In genomic region chr19:48965806-48966540, GRCh38 we compare ENCODE assay signal across 9 cellular contexts. TPM values are rescaled to one million over a fixed set of nuclear protein-coding genes. Genes with fewer than 3 reads are reported as not detected.
DNase-seq lines count a peak whose midpoint lies in the region; ATAC-seq and TF ChIP-seq lines count a peak whose summit lies in the region.
"Had no signal": no experiment of that assay in that cellular context is flagged by ENCODE, and none has a peak within 500 bp of the region (broad histone marks: within the 10 kb centered on the region; RNA-seq: fewer than 3 reads in every experiment).

No MANE protein-coding gene starts in this region.

- H4K20me1 ChIP-seq in HCT116 (ENCODE audit: insufficient read depth) = peaks cover 9% of the 10 kb centered on the region; the same call in 1 of the 2 replicates

- peaks cover 3 to 26% of the 10 kb centered on the region in 2 experiments; a peak in 3 of 4 replicates for H3K36me3 ChIP-seq in HCT116 (ENCODE audit: control insufficient read depth in 1 of 2, insufficient read depth in 2 of 2, low read length in 2 of 2)
- peaks cover 0 to 40% of the 10 kb centered on the region in 2 donors for H3K36me3 ChIP-seq in psoas muscle (ENCODE audit: insufficient read depth in 1 of 2, low read depth in 1 of 2)
- no peaks in the 10 kb centered on the region for H3K36me3 ChIP-seq in uterus

- CTCF ChIA-PET in HCT116 (lab: Charles Lee) = interaction anchor here (0.6 to 1.3 kb wide), 2 partner anchors 171 to 178 kb away, joined by 3 read pairs; no protein-coding TSS in a partner anchor

- no peak for TF ChIP-seq RAD21 in HCT116 (IDR thresholded peaks at IDR 0.05; ENCODE audit: low read depth)

- H3K4me3 ChIP-seq in HCT116 (replicated peaks in 1 of 2; ENCODE audit: low read depth in 1 of 2, low read length in 2 of 2) (peak overlapping the region; percentile 73 to 84), psoas muscle (peak overlapping the region; percentile 94), uterus (peak overlapping the region; percentile 77 to 81)

- H3K27ac ChIP-seq in HCT116 (ENCODE audit: low read depth, low read length) = peak overlapping the region; percentile 75
- peak overlapping the region; percentile 96 for H3K27ac ChIP-seq in angular gyrus (ENCODE audit: low read depth, low read length)
- H3K27ac ChIP-seq in psoas muscle = peak overlapping the region; percentile 89
- H3K27ac ChIP-seq in uterus = peak overlapping the region; percentile 97 to 99

- BruUV-seq in HCT116 (replicated peaks; lab: Mats Ljungman, UMichigan) = TSS peak; percentile 85

- RAD21 ChIA-PET in HCT116 (lab: Charles Lee; ENCODE audit: low non-redundant PET in 1 of 2, low total read pairs in 2 of 2, uncharacterized antibody in 2 of 2, unreplicated experiment in 2 of 2) = no interaction called here

- H2AFZ ChIP-seq in HCT116 (ENCODE audit: low read depth, low read length, poor library complexity, severe bottlenecking) = no peak overlapping the region

- TF ChIP-seq POLR2A in HCT116 (IDR thresholded peaks at IDR 0.05; ENCODE audit: borderline replicate concordance, extremely low read depth, insufficient read depth, insufficient read length) = peak; percentile 6
- TF ChIP-seq POLR2A in uterus (IDR thresholded peaks at IDR 0.05) = no peak

- peak overlapping the region; percentile 78 for H3K9ac ChIP-seq in HCT116 (ENCODE audit: low read length)

- WGBS in psoas muscle, 3 donors = 4 to 12% (median 5%) methylated on average over 36 of the region's 36 CpGs

- intact Hi-C loops in HCT116 (cut with micrococcal nuclease) (loop anchor here (1.0 to 5.0 kb wide), 2 partner anchors 33 to 94 kb away; partner anchors contain the start of genes DHDH and PPP1R15A), left ventricle myocardium superior (cut with micrococcal nuclease) (no loop called here), psoas muscle (cut with DNase I) (loop anchor here (2.0 to 10.0 kb wide), 3 partner anchors 94 to 331 kb away; partner anchors contain the start of genes DBP (in 1 of the 2) and PPP1R15A (in 1 of the 2)), uterus (cut with DNase I; ENCODE audit: low total_unique reads) (loop anchor here (10.0 kb wide), 1 partner anchor 71 kb away; the partner anchor contains the start of gene TULP2)

- peaks cover 16% of the 10 kb centered on the region for H3K79me2 ChIP-seq in HCT116 (ENCODE audit: insufficient read depth, low read length)

- peak; percentile 45 for ATAC-seq in HCT116
- peak; percentile 68 for ATAC-seq in left ventricle myocardium superior
- peak; percentile 53 to 76 (median 68) for ATAC-seq in psoas muscle

- DNase-seq in DMS53 treated with DMSO at 0.1 percent for 48 hours (lab: John Stamatoyannopoulos, UW; ENCODE audit: unreplicated experiment) (peak; percentile 67), HCT116 (ENCODE audit: low read depth, low spot score) (peak; percentile 73), NCI-H1694 (lab: John Stamatoyannopoulos, UW) (peak; percentile 87), T-helper 2 cell (peak; percentile 76 to 94 (median 86)), left ventricle myocardium superior (peak; percentile 91), psoas muscle (peak; percentile 89 to 94), uterus (peak; percentile 87 to 91)

- POLR2A ChIA-PET in HCT116 (lab: Charles Lee) = interaction anchor here (1.0 to 2.6 kb wide), 9 partner anchors 10 to 123 kb away, joined by 3 to 9 read pairs (median 4); partner anchors contain the start of genes DHDH, GYS1, NUCB1 and PPP1R15A

- H3K4me2 ChIP-seq in HCT116 (ENCODE audit: low read length) = peak overlapping the region; percentile 83

- H3K4me1 ChIP-seq in HCT116 (ENCODE audit: control insufficient read depth in 1 of 2, insufficient read depth in 2 of 2, low read length in 2 of 2) (peaks cover 33 to 60% of the 10 kb centered on the region in 2 experiments), psoas muscle (peaks cover 43% of the 10 kb centered on the region), uterus (peaks cover 0 to 23% of the 10 kb centered on the region in 2 donors)

- H3K9me3 ChIP-seq in HCT116 (ENCODE audit: control insufficient read depth in 1 of 2, insufficient read depth in 1 of 2, low read depth in 1 of 2, low read length in 2 of 2) (no peaks in the 10 kb centered on the region), psoas muscle (no peaks in the 10 kb centered on the region), uterus (no peaks in the 10 kb centered on the region)

- H3K27me3 ChIP-seq in HCT116 (ENCODE audit: insufficient read depth, low read length) (no peaks in the 10 kb centered on the region), psoas muscle (ENCODE audit: insufficient read depth in 3 of 3, low read length in 2 of 3) (no peaks in the 10 kb centered on the region), uterus (no peaks in the 10 kb centered on the region)

- TF ChIP-seq CTCF in HCT116 (IDR thresholded peaks at IDR 0.05 in 2 of 3, conservative IDR thresholded peaks at IDR 0.05 in 1 of 3; ENCODE audit: borderline replicate concordance in 1 of 3, insufficient read depth in 1 of 3, low read depth in 2 of 3, low read length in 2 of 3) (no peak), psoas muscle (IDR thresholded peaks at IDR 0.05) (no peak), uterus (IDR thresholded peaks at IDR 0.05) (no peak)

- H3K9me2 ChIP-seq in HCT116 (ENCODE audit: insufficient read depth) = no peaks in the 10 kb centered on the region

TF ChIP-seq in HCT116, 20 proteins besides CTCF, POLR2A, EP300 and RAD21:
- TF ChIP-seq CEBPB (IDR thresholded peaks at IDR 0.05; ENCODE audit: low read depth) = no peak
- 0 out of 2 replicates have a peak, but pooled peaks have one; percentile 54 for TF ChIP-seq MAX (IDR thresholded peaks at IDR 0.05)

RNA-seq across cellular contexts. Expression of gene FTL, which starts 0.9 kb away (rescaled TPM):
- total RNA-seq in HCT116 (2021; ENCODE audit: unreplicated experiment) (1,885 TPM), left ventricle myocardium superior (684 TPM), psoas muscle (1,000 to 10,000 TPM in 3 of 4 donors, 100 to 1,000 TPM in 1; 802 to 2,269 (median 1,158) TPM), uterus (1,000 to 10,000 TPM in 3 of 4 donors, 100 to 1,000 TPM in 1; 472 to 2,968 (median 1,570) TPM)
- polyA plus RNA-seq in HCT116 (2012) = 2,308 and 2,337 TPM in 2 replicates
- 1,000 to 10,000 TPM; 1,296 to 1,753 (median 1,467) TPM for polyA plus RNA-seq in psoas muscle

RNA-seq across cellular contexts. Expression of gene BAX, which starts 11.3 kb away (rescaled TPM):
- 96.4 TPM for total RNA-seq in HCT116 (2021; ENCODE audit: unreplicated experiment)
- 65.4 and 68.6 TPM in 2 replicates for polyA plus RNA-seq in HCT116 (2012)
- total RNA-seq in left ventricle myocardium superior = 22.0 TPM
- 10 to 100 TPM; 16.8 to 24.4 (median 22.0) TPM for total RNA-seq in psoas muscle
- 10 to 100 TPM; 20.7 to 66.1 (median 35.6) TPM for polyA plus RNA-seq in psoas muscle
- total RNA-seq in uterus = 10 to 100 TPM; 16.5 to 84.5 (median 39.5) TPM

RNA-seq across cellular contexts. Expression of gene GYS1, which starts 27.1 kb away (rescaled TPM):
- 50.7 TPM for total RNA-seq in HCT116 (2021; ENCODE audit: unreplicated experiment)
- 43.9 and 57.3 TPM in 2 replicates for polyA plus RNA-seq in HCT116 (2012)
- 103 TPM for total RNA-seq in left ventricle myocardium superior
- 100 to 1,000 TPM; 147 to 331 (median 238) TPM for total RNA-seq in psoas muscle
- 10 to 100 TPM; 30.9 to 61.3 (median 58.9) TPM for polyA plus RNA-seq in psoas muscle
- 10 to 100 TPM in 3 of 4 donors, 1 to 10 TPM in 1; 4.9 to 39.8 (median 16.6) TPM for total RNA-seq in uterus

RNA-seq across cellular contexts. Expression of gene RUVBL2, which starts 27.7 kb away (rescaled TPM):
- total RNA-seq in HCT116 (2021; ENCODE audit: unreplicated experiment) = 270 TPM
- 410 and 435 TPM in 2 replicates for polyA plus RNA-seq in HCT116 (2012)
- 44.4 TPM for total RNA-seq in left ventricle myocardium superior
- total RNA-seq in psoas muscle = 10 to 100 TPM; 61.1 to 87.4 (median 81.8) TPM
- polyA plus RNA-seq in psoas muscle = 10 to 100 TPM; 62.7 to 76.5 (median 69.5) TPM
- total RNA-seq in uterus = 100 to 1,000 TPM in 1 of 4 donors, 10 to 100 TPM in 3; 51.9 to 109 (median 77.7) TPM

RNA-seq across cellular contexts. Expression of gene DHDH, which starts 32.5 kb away (rescaled TPM):
- total RNA-seq in HCT116 (2021; ENCODE audit: unreplicated experiment) (8.6 TPM), left ventricle myocardium superior (not detected), psoas muscle (under 1 TPM in 1 of 4 donors, not detected in 3; 0.21 TPM), uterus (under 1 TPM in 2 of 4 donors, not detected in 2; 0.41 to 0.95 TPM)
- polyA plus RNA-seq in HCT116 (2012) = 20.0 and 20.6 TPM in 2 replicates
- polyA plus RNA-seq in psoas muscle = under 1 TPM in 1 of 3 donors, not detected in 2; 0.14 TPM
- total RNA-seq: pulmonary artery endothelial cell had no signal

Comparison
In these comparisons a context has a peak if more than half of its experiments do, and no peak if none do; other contexts are left out.
1. Peak in every context shown above with its lines: DNase-seq, ATAC-seq, H3K4me3 ChIP-seq and H3K27ac ChIP-seq.